1 cellular context compared by ENCODE assay signal in genomic region chr12:6462234-6462995, GRCh38.
TF ChIP-seq lines count a peak whose summit lies in the region.

No MANE protein-coding gene starts in this region.

TF ChIP-seq in endothelial cell of umbilical vein, 7 proteins besides CTCF, POLR2A, EP300 and RAD21:
- TF ChIP-seq, protein P1, sequence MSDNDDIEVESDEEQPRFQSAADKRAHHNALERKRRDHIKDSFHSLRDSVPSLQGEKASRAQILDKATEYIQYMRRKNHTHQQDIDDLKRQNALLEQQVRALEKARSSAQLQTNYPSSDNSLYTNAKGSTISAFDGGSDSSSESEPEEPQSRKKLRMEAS (IDR thresholded peaks at IDR 0.05; ENCODE audit: insufficient read depth, insufficient read length) = no peak
- TF ChIP-seq FOS (IDR thresholded peaks at IDR 0.05; ENCODE audit: borderline replicate concordance, insufficient read depth, low read length) = no peak
- no peak for TF ChIP-seq GATA2 (IDR thresholded peaks at IDR 0.05; ENCODE audit: insufficient read depth, insufficient read length, low read depth, low read length)
- TF ChIP-seq JUN (IDR thresholded peaks at IDR 0.05; ENCODE audit: borderline replicate concordance, insufficient read depth, insufficient read length, low read depth) = no peak
- TF ChIP-seq EZH2 (IDR thresholded peaks at IDR 0.05; ENCODE audit: borderline replicate concordance, low read depth, low read length, severe bottlenecking) = no peak
- TF ChIP-seq MYC (IDR thresholded peaks at IDR 0.05; ENCODE audit: low read depth, low read length) = no peak
- no peak for TF ChIP-seq POLR2AphosphoS5 (IDR thresholded peaks at IDR 0.05; ENCODE audit: insufficient read depth, low read depth, low read length)
